In genomic region chr2:196168181-196168580, GRCh38 we compare ENCODE assay signal across 8 cellular contexts. TPM values are rescaled to one million over a fixed set of nuclear protein-coding genes. Genes with fewer than 3 reads are reported as not detected.
DNase-seq lines count a peak whose midpoint lies in the region; ATAC-seq, FAIRE-seq and TF ChIP-seq lines count a peak whose summit lies in the region.

No MANE protein-coding gene starts in this region.

- H3K27ac Mint-ChIP-seq in activated B cell treated with CpG ODN at 0.5 μM for 24 hours (peak overlapping the region; percentile 98), immature natural killer cell (peak overlapping the region; percentile 83 to 99 (median 94))

- intact Hi-C loops in activated B cell treated with CpG ODN at 0.5 μM for 24 hours (cut with micrococcal nuclease) (loop anchor here (5.0 kb wide), 1 partner anchor 36 kb away; no protein-coding TSS in a partner anchor), mucosa of descending colon (cut with DNase I, micrococcal nuclease) (no loop called here)

- peak; percentile 67 for FAIRE-seq in GM19239 (lab: Jason Lieb, UNC)

- no peaks in the 10 kb centered on the region for H3K9me3 Mint-ChIP-seq in activated B cell treated with CpG ODN at 0.5 μM for 24 hours
- H3K9me3 Mint-ChIP-seq in immature natural killer cell = no peaks in the 10 kb centered on the region

- H3K9me3 ChIP-seq in mucosa of descending colon = no peaks in the 10 kb centered on the region

- TF ChIP-seq CTCF in activated B cell treated with CpG ODN at 0.5 μM for 24 hours (IDR thresholded peaks at IDR 0.05) (no peak), mucosa of descending colon (IDR thresholded peaks at IDR 0.05) (no peak)

- peak overlapping the region; percentile 99 for H3K4me3 Mint-ChIP-seq in activated B cell treated with CpG ODN at 0.5 μM for 24 hours
- peak overlapping the region; percentile 96 to 99 (median 97) for H3K4me3 Mint-ChIP-seq in immature natural killer cell

- no peaks in the 10 kb centered on the region for H3K36me3 ChIP-seq in mucosa of descending colon (ENCODE audit: low read depth)

- CTCF ChIA-PET in activated B cell treated with CpG ODN at 0.5 μM for 24 hours (lab: Charles Lee) = interaction anchor here (0.7 to 3.1 kb wide), 5 partner anchors 9 to 169 kb away, joined by 3 to 21 read pairs (median 7); partner anchors contain the start of gene DNAH7

- DNase-seq in A172 (ENCODE audit: low spot score) = peak; percentile 44
- DNase-seq in GM19239 (ENCODE audit: insufficient read length, low spot score) = no peak
- DNase-seq in activated B cell treated with CpG ODN at 0.5 μM for 24 hours = no peak
- peak in 1 of 3 donors; percentile 17 for DNase-seq in immature natural killer cell
- no peak for DNase-seq in cerebellar cortex (ENCODE audit: low spot score)
- DNase-seq in NCI-H82 treated with DMSO at 0.1 percent for 48 hours (lab: John Stamatoyannopoulos, UW; ENCODE audit: unreplicated experiment) = no peak
- no peak for DNase-seq in mucosa of descending colon

- no peaks in the 10 kb centered on the region for H3K27me3 Mint-ChIP-seq in activated B cell treated with CpG ODN at 0.5 μM for 24 hours
- H3K27me3 Mint-ChIP-seq in immature natural killer cell (ENCODE audit: low read depth in 3 of 3) = peaks cover 14 to 36% (median 26%) of the 10 kb centered on the region in 3 donors

- H3K4me1 Mint-ChIP-seq in activated B cell treated with CpG ODN at 0.5 μM for 24 hours (peaks cover 58% of the 10 kb centered on the region), immature natural killer cell (peaks cover 59 to 66% of the 10 kb centered on the region in 2 donors)

- POLR2A ChIA-PET in activated B cell treated with CpG ODN at 0.5 μM for 24 hours (lab: Charles Lee) = interaction anchor here (0.9 to 5.9 kb wide), 9 partner anchors 8 to 107 kb away, joined by 3 to 38 read pairs (median 18); no protein-coding TSS in a partner anchor

- no peak overlapping the region for H3K4me3 ChIP-seq in mucosa of descending colon

- H3K36me3 Mint-ChIP-seq in activated B cell treated with CpG ODN at 0.5 μM for 24 hours (ENCODE audit: low read depth) (peaks cover 56% of the 10 kb centered on the region), immature natural killer cell (peaks cover 0 to 10% (median 8%) of the 10 kb centered on the region in 3 donors)

- peaks cover 6% of the 10 kb centered on the region for H3K4me1 ChIP-seq in mucosa of descending colon (ENCODE audit: low read depth)

- no peak for ATAC-seq in activated B cell treated with CpG ODN at 0.5 μM for 24 hours (ENCODE audit: low read depth)
- ATAC-seq in HG03135 (IDR thresholded peaks at IDR 0.05; ENCODE audit: unreplicated experiment) = no peak
- ATAC-seq in mucosa of descending colon = no peak

RNA-seq across cellular contexts. Expression of gene STK17B, which starts 3.2 kb away (rescaled TPM):
- total RNA-seq in A172 (2014; rRNA removed; shearing (Covaris generic)) = 19.5 and 20.5 TPM in 2 replicates
- total RNA-seq in activated B cell treated with CpG ODN at 0.5 μM for 24 hours (203 and 226 TPM in 2 replicates), mucosa of descending colon (10 to 100 TPM; 30.3 to 55.7 (median 55.1) TPM)
- polyA plus RNA-seq in immature natural killer cell = 10 to 100 TPM; 45.8 to 68.1 (median 68.0) TPM
